8 cellular contexts compared by ENCODE assay signal in the genomic region with DNA sequence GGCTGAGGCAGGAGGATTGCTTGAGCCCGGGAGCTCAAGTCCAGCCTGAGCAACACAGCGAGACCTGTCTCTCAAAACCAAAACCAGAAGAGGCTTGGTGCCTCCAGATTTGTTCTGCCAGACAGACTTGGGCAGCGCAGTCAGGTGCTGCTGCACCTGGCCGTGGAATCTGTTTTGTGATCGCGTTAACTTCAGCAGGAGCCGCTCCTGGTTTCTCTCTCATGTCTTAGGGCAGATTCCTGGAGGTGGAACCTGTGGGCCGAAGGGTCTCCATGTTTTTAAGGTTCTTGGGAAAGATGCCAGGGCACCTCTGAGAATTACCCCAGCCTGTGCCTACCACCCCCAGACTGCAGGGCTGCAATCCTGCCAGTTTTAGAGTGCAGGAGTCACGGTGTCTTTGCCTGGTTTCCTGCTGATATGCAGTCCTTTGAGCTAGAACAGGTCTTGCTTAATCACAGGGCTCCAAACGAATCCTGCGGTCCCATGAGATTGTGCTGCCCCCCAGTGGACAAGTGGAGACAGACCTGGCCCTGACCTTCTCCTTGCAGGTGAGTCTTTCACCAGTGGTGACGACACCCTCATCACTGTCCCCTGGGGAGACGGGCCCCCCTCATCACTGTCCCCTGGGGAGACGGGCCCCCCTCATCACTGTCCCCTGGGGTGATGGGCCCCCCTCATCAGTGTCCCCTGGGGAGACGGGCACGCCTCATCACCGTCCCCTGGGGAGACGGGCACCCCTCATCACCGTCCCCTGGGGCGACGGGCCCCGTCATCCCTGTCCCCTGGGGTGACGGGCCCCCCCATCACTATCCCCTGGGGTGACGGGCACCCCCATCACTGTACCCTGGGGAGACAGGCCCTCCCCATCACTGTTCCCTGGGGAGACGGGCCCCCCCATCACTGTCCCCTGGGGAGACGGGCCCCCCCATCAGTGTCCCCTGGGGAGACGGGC. TPM values are rescaled to one million over a fixed set of nuclear protein-coding genes. Genes with fewer than 3 reads are reported as not detected.
A peak's percentile ranks its signal among the peaks of the same experiment; 100 is the strongest.
DNase-seq lines count a peak whose midpoint lies in the region; ATAC-seq and TF ChIP-seq lines count a peak whose summit lies in the region.

No MANE protein-coding gene starts in this region.

- peaks cover 0 to 6% (median 3%) of the 10 kb centered on the region in 4 donors for H3K4me1 ChIP-seq in right lobe of liver

- peak overlapping the region in 1 of 3 donors; percentile 26 for H3K27ac ChIP-seq in right lobe of liver

- H3K4me3 ChIP-seq in right lobe of liver, result no peak overlapping the region

- TF ChIP-seq POLR2A in right lobe of liver (IDR thresholded peaks at IDR 0.05), result no peak

- WGBS in right lobe of liver (ENCODE audit: insufficient coverage, low coverage, low lambda C conversion rate, missing lambda C conversion rate), result 35% methylated on average over 10 of the region's 27 CpGs

- no peaks in the 10 kb centered on the region for H3K36me3 ChIP-seq in right lobe of liver

- no peaks in the 10 kb centered on the region for H3K9me3 ChIP-seq in right lobe of liver

- ATAC-seq in right lobe of liver (peak; percentile 95 to 99 (median 98)), GM21381 (IDR thresholded peaks at IDR 0.05; ENCODE audit: unreplicated experiment) (no peak)

- H3K27me3 ChIP-seq in right lobe of liver, result no peaks in the 10 kb centered on the region

- DNase-seq in GM03348 (ENCODE audit: low spot score), result peak; percentile 95
- peak; percentile 89 for DNase-seq in HK-2 (ENCODE audit: unreplicated experiment)
- peak; percentile 92 for DNase-seq in NCI-H69 (lab: John Stamatoyannopoulos, UW)
- DNase-seq in activated CD4-positive, alpha-beta T cell treated with anti-CD3 and anti-CD28 coated beads, Interleukin-2, amount 50 U/mL, for 1 hour, result peak; percentile 89
- peak; percentile 95 for DNase-seq in dermis blood vessel endothelial cell
- peak; percentile 82 to 91 (median 87) for DNase-seq in right lobe of liver
- peak; percentile 73 to 84 (median 82) for DNase-seq in stimulated activated CD4-positive, alpha-beta T cell treated with anti-CD3 and anti-CD28 coated beads, TNF-alpha, amount 100 ng/mL, for 24 hours (ENCODE audit: low read depth in 3 of 3)

- peak; percentile 86 to 94 (median 90) for TF ChIP-seq CTCF in right lobe of liver (IDR thresholded peaks at IDR 0.05)

- intact Hi-C loops in right lobe of liver (cut with DNase I), result loop anchor here (5.0 to 10.0 kb wide), 4 partner anchors 67 to 267 kb away; no protein-coding TSS in a partner anchor

RNA-seq across cellular contexts. Expression of a gene that starts 37.6 kb away (rescaled TPM):
- total RNA-seq in dermis blood vessel endothelial cell (63.6 and 74.0 TPM in 2 replicates), right lobe of liver (10 to 100 TPM; 19.8 to 26.7 (median 21.5) TPM)

RNA-seq across cellular contexts. Expression of a gene that starts 46.1 kb away (rescaled TPM):
- total RNA-seq in dermis blood vessel endothelial cell (0.05 and 0.17 TPM in 2 replicates), right lobe of liver (under 1 TPM in 3 of 6 experiments, not detected in 3; 0.07 to 0.44 (median 0.35) TPM)

RNA-seq across cellular contexts. Expression of a gene that starts 51.4 kb away (rescaled TPM):
- 56.5 and 71.5 TPM in 2 replicates for total RNA-seq in dermis blood vessel endothelial cell
- 10 to 100 TPM; 13.1 to 17.8 (median 16.2) TPM for total RNA-seq in right lobe of liver
